ENCODE assay signal across 9 cellular contexts in the genomic region with DNA sequence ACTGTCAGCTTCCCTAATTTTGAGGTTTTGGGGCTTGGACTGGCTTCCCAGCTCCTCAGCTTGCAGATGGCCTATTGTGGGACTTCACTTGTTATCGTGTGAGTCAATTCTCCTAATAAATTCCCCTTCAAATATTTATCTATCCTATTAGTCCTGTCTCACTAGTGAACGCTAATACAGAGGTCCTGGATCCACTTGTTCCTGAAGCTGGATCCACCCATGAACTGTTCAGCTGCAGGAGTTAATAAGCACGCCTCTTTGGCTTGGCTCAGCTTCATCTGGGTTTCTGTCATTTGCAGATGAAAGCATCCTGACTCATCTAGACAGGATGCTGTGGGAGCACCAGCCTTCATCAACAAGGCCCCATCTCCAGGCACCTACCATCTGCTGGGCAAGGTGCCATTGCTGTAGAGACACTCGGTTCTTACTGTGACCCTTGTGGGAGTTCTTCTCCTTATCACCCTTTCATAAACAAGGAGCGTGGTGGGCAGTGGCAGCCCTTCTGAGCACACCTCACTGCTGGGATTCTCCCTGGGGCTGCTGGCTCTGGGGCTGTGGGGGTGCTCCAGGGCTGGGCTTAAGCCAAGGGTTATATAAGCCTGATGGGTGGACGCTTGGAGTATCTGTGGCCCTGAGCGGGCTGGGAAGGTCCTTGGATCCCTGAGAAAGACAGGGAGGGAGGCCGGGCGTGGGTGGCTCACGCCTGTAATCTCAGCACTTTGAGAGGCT. TPM values are rescaled to one million over a fixed set of nuclear protein-coding genes. Genes with fewer than 3 reads are reported as not detected.
DNase-seq lines count a peak whose midpoint lies in the region; ATAC-seq lines count a peak whose summit lies in the region.
"Had no signal": no experiment of that assay in that cellular context is flagged by ENCODE, and none has a peak within 500 bp of the region (broad histone marks: within the 10 kb centered on the region; RNA-seq: fewer than 3 reads in every experiment).

No MANE protein-coding gene starts in this region.

- POLR2A ChIA-PET in activated CD4-positive, alpha-beta T cell treated with anti-CD3 and anti-CD28 coated beads, Interleukin-2, amount 10 ng/mL, durations not matched to agents 7 days and 5 days (lab: Charles Lee): no interaction called here

- peak overlapping the region; percentile 98 for H3K27ac Mint-ChIP-seq in activated CD4-positive, alpha-beta T cell treated with anti-CD3 and anti-CD28 coated beads, Interleukin-2, amount 10 ng/mL, durations not matched to agents 7 days and 5 days

- no peaks in the 10 kb centered on the region for H3K36me3 ChIP-seq in KOPT-K1 (ENCODE audit: insufficient read depth, low read length)

- peak overlapping the region; percentile 44 for H3K4me3 Mint-ChIP-seq in activated CD4-positive, alpha-beta T cell treated with anti-CD3 and anti-CD28 coated beads, Interleukin-2, amount 10 ng/mL, durations not matched to agents 7 days and 5 days

- H3K36me3 Mint-ChIP-seq in activated CD4-positive, alpha-beta T cell treated with anti-CD3 and anti-CD28 coated beads, Interleukin-2, amount 10 ng/mL, durations not matched to agents 7 days and 5 days (ENCODE audit: low read depth): peaks cover 6% of the 10 kb centered on the region

- H3K27me3 Mint-ChIP-seq in activated CD4-positive, alpha-beta T cell treated with anti-CD3 and anti-CD28 coated beads, Interleukin-2, amount 10 ng/mL, durations not matched to agents 7 days and 5 days: no peaks in the 10 kb centered on the region

- no peaks in the 10 kb centered on the region for H3K9me3 ChIP-seq in KOPT-K1 (ENCODE audit: insufficient read depth, low read length, poor library complexity, severe bottlenecking)

- peak; percentile 83 for DNase-seq in activated CD4-positive, alpha-beta T cell treated with anti-CD3 and anti-CD28 coated beads, Interleukin-2, amount 10 ng/mL, durations not matched to agents 7 days and 5 days
- peak; percentile 15 for DNase-seq in dermis blood vessel endothelial cell
- peak; percentile 57 to 63 for DNase-seq in stimulated activated CD8-positive, alpha-beta memory T cell treated with anti-CD3 and anti-CD28 coated beads, Interleukin-7, amount 100 ng/mL, for 4 hours (ENCODE audit: low read depth in 2 of 2)
- DNase-seq in NCI-H187 treated with DMSO at 0.1 percent for 48 hours (lab: John Stamatoyannopoulos, UW): no peak

- ATAC-seq in HG02763 (IDR thresholded peaks at IDR 0.05; ENCODE audit: unreplicated experiment) (no peak), HG02973 (IDR thresholded peaks at IDR 0.05; ENCODE audit: unreplicated experiment) (no peak), GM19467 (IDR thresholded peaks at IDR 0.05; ENCODE audit: unreplicated experiment) (no peak)

- H3K4me1 Mint-ChIP-seq in activated CD4-positive, alpha-beta T cell treated with anti-CD3 and anti-CD28 coated beads, Interleukin-2, amount 10 ng/mL, durations not matched to agents 7 days and 5 days: peaks cover 53% of the 10 kb centered on the region

- H3K9me3 Mint-ChIP-seq in activated CD4-positive, alpha-beta T cell treated with anti-CD3 and anti-CD28 coated beads, Interleukin-2, amount 10 ng/mL, durations not matched to agents 7 days and 5 days: peaks cover 2% of the 10 kb centered on the region

- CTCF ChIA-PET in activated CD4-positive, alpha-beta T cell treated with anti-CD3 and anti-CD28 coated beads, Interleukin-2, amount 10 ng/mL, durations not matched to agents 7 days and 5 days (lab: Charles Lee): interaction anchor here (1.1 to 1.3 kb wide), 2 partner anchors 14 to 16 kb away, joined by 3 to 4 read pairs; no protein-coding TSS in a partner anchor

- H3K27ac ChIP-seq in KOPT-K1 (ENCODE audit: low read depth, low read length, poor library complexity, severe bottlenecking): peak overlapping the region; percentile 94
- H3K27ac ChIP-seq: SK-N-MC had no signal

RNA-seq across cellular contexts. Expression of a gene that starts 23.2 kb away (rescaled TPM):
- 100 to 1,000 TPM; 365 to 379 TPM for total RNA-seq in activated CD4-positive, alpha-beta T cell treated with anti-CD3 and anti-CD28 coated beads, Interleukin-2, amount 10 ng/mL, durations not matched to agents 7 days and 5 days
- 0.68 and 1.2 TPM in 2 replicates for total RNA-seq in dermis blood vessel endothelial cell

RNA-seq across cellular contexts. Expression of a gene that starts 33.5 kb away (rescaled TPM):
- total RNA-seq in activated CD4-positive, alpha-beta T cell treated with anti-CD3 and anti-CD28 coated beads, Interleukin-2, amount 10 ng/mL, durations not matched to agents 7 days and 5 days: 10 to 100 TPM; 24.8 to 26.1 TPM
- 33.4 and 49.7 TPM in 2 replicates for total RNA-seq in dermis blood vessel endothelial cell

RNA-seq across cellular contexts. Expression of a gene that starts 57.3 kb away (rescaled TPM):
- 100 to 1,000 TPM; 114 to 130 TPM for total RNA-seq in activated CD4-positive, alpha-beta T cell treated with anti-CD3 and anti-CD28 coated beads, Interleukin-2, amount 10 ng/mL, durations not matched to agents 7 days and 5 days
- 26.8 and 30.0 TPM in 2 replicates for total RNA-seq in dermis blood vessel endothelial cell

Comparison
In these comparisons a context has a peak if more than half of its experiments do, and no peak if none do; other contexts are left out.
1. RNA of a gene that starts 23.2 kb away (total RNA-seq): 365 to 379 TPM in activated CD4-positive, alpha-beta T cell treated with anti-CD3 and anti-CD28 coated beads, Interleukin-2, amount 10 ng/mL, durations not matched to agents 7 days and 5 days; 0.68 to 1.2 TPM in dermis blood vessel endothelial cell; every median in the first group is over 100 times any median in the second.